9 cellular contexts compared by ENCODE assay signal in the genomic region with DNA sequence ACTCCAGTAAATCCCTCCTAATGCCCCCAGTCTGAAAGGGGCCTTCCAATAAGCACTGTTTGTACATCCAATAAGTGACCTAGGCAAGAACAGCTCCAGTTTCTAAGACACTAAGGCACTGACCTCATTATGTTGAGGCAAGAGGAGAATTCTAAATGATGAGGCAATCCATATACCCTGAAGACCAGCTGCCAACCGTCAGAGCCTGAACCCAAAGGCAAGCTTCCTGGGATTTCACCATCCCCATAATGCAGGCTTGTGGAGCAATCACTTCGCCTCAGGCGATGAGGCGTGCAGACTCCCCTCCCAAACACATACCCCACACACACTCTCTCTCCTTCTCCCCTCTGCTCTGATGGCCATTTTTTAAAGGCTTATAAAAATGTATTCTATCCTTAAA. TPM values are rescaled to one million over a fixed set of nuclear protein-coding genes. Genes with fewer than 3 reads are reported as not detected.
DNase-seq lines count a peak whose midpoint lies in the region; ATAC-seq, FAIRE-seq and TF ChIP-seq lines count a peak whose summit lies in the region.
"Had no signal": no experiment of that assay in that cellular context is flagged by ENCODE, and none has a peak within 500 bp of the region (broad histone marks: within the 10 kb centered on the region; RNA-seq: fewer than 3 reads in every experiment).

No MANE protein-coding gene starts in this region.

- DNase-seq in GM23248 (peak; percentile 90), RWPE1 (ENCODE audit: low spot score) (peak; percentile 48), fibroblast of the aortic adventitia (ENCODE audit: low read depth) (peak; percentile 88), ovary (peak in 4 of 5 donors; percentile 29 to 70 (median 37)), GM12892 (ENCODE audit: insufficient read length) (no peak)
- DNase-seq in naive thymus-derived CD4-positive, alpha-beta T cell, result no peak
- no peak for DNase-seq in activated CD8-positive, alpha-beta memory T cell treated with anti-CD3 and anti-CD28 coated beads for 24 hours
- DNase-seq: activated T-cell treated with anti-CD3 and anti-CD28 coated beads, Interleukin-2, amount 50 U/mL, for 4 hours had no signal

- H4K20me1 ChIP-seq in GM23248 (ENCODE audit: insufficient read depth), result no peaks in the 10 kb centered on the region

- peaks cover 48% of the 10 kb centered on the region for H3K4me1 ChIP-seq in GM23248 (ENCODE audit: insufficient read depth)
- H3K4me1 ChIP-seq in ovary (ENCODE audit: insufficient read depth), result peaks cover 5% of the 10 kb centered on the region
- no peaks in the 10 kb centered on the region for H3K4me1 ChIP-seq in naive thymus-derived CD4-positive, alpha-beta T cell (ENCODE audit: control insufficient read depth in 2 of 2, insufficient read depth in 2 of 2, low read length in 2 of 2)

- H3K9me3 ChIP-seq in GM23248 (ENCODE audit: low read depth), result no peaks in the 10 kb centered on the region
- H3K9me3 ChIP-seq in ovary, result no peaks in the 10 kb centered on the region
- H3K9me3 ChIP-seq in naive thymus-derived CD4-positive, alpha-beta T cell (ENCODE audit: control insufficient read depth in 2 of 3, low read length in 3 of 3), result no peaks in the 10 kb centered on the region

- FAIRE-seq in GM12892 (lab: Jason Lieb, UNC), result no peak

- no peaks in the 10 kb centered on the region for H3K9me3 Mint-ChIP-seq in naive thymus-derived CD4-positive, alpha-beta T cell
- H3K9me3 Mint-ChIP-seq in stimulated activated memory B cell treated with anti-CD40 and anti-IgM and Interleukin-4, amounts not matched to agents 10 μg/mL and 1 μg/mL and 100 μg/mL, for 72 hours, result peaks cover 2% of the 10 kb centered on the region
- H3K9me3 Mint-ChIP-seq: activated T-cell treated with anti-CD3 and anti-CD28 coated beads, Interleukin-2, amount 50 U/mL, for 4 hours had no signal

- POLR2A ChIA-PET in RWPE1 (lab: Yijun Ruan, JAX; ENCODE audit: low non-redundant PET), result no interaction called here
- POLR2A ChIA-PET in naive thymus-derived CD4-positive, alpha-beta T cell (lab: Charles Lee), result no interaction called here

- in situ Hi-C loops in GM23248 (cut with MboI), result no loop called here

- peaks cover 0 to 2% (median 0%) of the 10 kb centered on the region in 7 donors for H3K4me1 Mint-ChIP-seq in naive thymus-derived CD4-positive, alpha-beta T cell
- no peaks in the 10 kb centered on the region for H3K4me1 Mint-ChIP-seq in stimulated activated memory B cell treated with anti-CD40 and anti-IgM and Interleukin-4, amounts not matched to agents 10 μg/mL and 1 μg/mL and 100 μg/mL, for 72 hours

- H3K4me3 ChIP-seq in GM23248 (no peak overlapping the region), fibroblast of the aortic adventitia (ENCODE audit: low read depth, low read length) (no peak overlapping the region), ovary (no peak overlapping the region)
- H3K4me3 ChIP-seq in naive thymus-derived CD4-positive, alpha-beta T cell (ENCODE audit: low read length), result no peak overlapping the region

- peak overlapping the region; percentile 30 for H3K4me2 ChIP-seq in GM23248 (ENCODE audit: unreplicated experiment)

- H3F3A ChIP-seq in GM23248 (ENCODE audit: insufficient read depth), result peaks cover 44% of the 10 kb centered on the region

- TF ChIP-seq POLR2A in ovary (IDR thresholded peaks at IDR 0.05), result no peak
- no peak for TF ChIP-seq POLR2A in GM12892 (IDR thresholded peaks at IDR 0.05; ENCODE audit: low read depth, low read length)

- H3K27me3 ChIP-seq in GM23248 (replicated peaks; ENCODE audit: insufficient read depth), result no peaks in the 10 kb centered on the region
- no peaks in the 10 kb centered on the region for H3K27me3 ChIP-seq in ovary
- H3K27me3 ChIP-seq in naive thymus-derived CD4-positive, alpha-beta T cell (ENCODE audit: control insufficient read depth in 2 of 2, insufficient read depth in 2 of 2, low read length in 2 of 2), result no peaks in the 10 kb centered on the region

- no peaks in the 10 kb centered on the region for H3K9me2 ChIP-seq in GM23248 (ENCODE audit: insufficient read depth)

- TF ChIP-seq EP300 in ovary (IDR thresholded peaks at IDR 0.05), result no peak

- no peak overlapping the region for H3K4me3 Mint-ChIP-seq in naive thymus-derived CD4-positive, alpha-beta T cell
- no peak overlapping the region for H3K4me3 Mint-ChIP-seq in stimulated activated memory B cell treated with anti-CD40 and anti-IgM and Interleukin-4, amounts not matched to agents 10 μg/mL and 1 μg/mL and 100 μg/mL, for 72 hours
- H3K4me3 Mint-ChIP-seq: activated T-cell treated with anti-CD3 and anti-CD28 coated beads, Interleukin-2, amount 50 U/mL, for 4 hours had no signal

- peaks cover 0 to 14% (median 3%) of the 10 kb centered on the region in 5 donors for H3K27me3 Mint-ChIP-seq in naive thymus-derived CD4-positive, alpha-beta T cell
- H3K27me3 Mint-ChIP-seq in stimulated activated memory B cell treated with anti-CD40 and anti-IgM and Interleukin-4, amounts not matched to agents 10 μg/mL and 1 μg/mL and 100 μg/mL, for 72 hours, result no peaks in the 10 kb centered on the region

- no peaks in the 10 kb centered on the region for H3K36me3 Mint-ChIP-seq in naive thymus-derived CD4-positive, alpha-beta T cell
- H3K36me3 Mint-ChIP-seq in stimulated activated memory B cell treated with anti-CD40 and anti-IgM and Interleukin-4, amounts not matched to agents 10 μg/mL and 1 μg/mL and 100 μg/mL, for 72 hours, result no peaks in the 10 kb centered on the region

- CTCF ChIA-PET in RWPE1 (lab: Yijun Ruan, JAX), result interaction anchor here (0.6 kb wide), 1 partner anchor 155 kb away, joined by 3 read pairs; no protein-coding TSS in a partner anchor
- CTCF ChIA-PET in naive thymus-derived CD4-positive, alpha-beta T cell (lab: Charles Lee), result no interaction called here

- H3K27ac ChIP-seq in GM23248, result peak overlapping the region; percentile 59
- peak overlapping the region; percentile 35; the same call in 1 of the 2 replicates for H3K27ac ChIP-seq in RWPE1
- no peak overlapping the region for H3K27ac ChIP-seq in ovary
- H3K27ac ChIP-seq in naive thymus-derived CD4-positive, alpha-beta T cell (ENCODE audit: low read depth, low read length), result no peak overlapping the region

- peak overlapping the region; percentile 5; the same call in 1 of the 2 replicates for H3K9ac ChIP-seq in GM23248

- TF ChIP-seq CTCF in RWPE1 (conservative IDR thresholded peaks at IDR 0.05; ENCODE audit: low read depth) (no peak), fibroblast of the aortic adventitia (IDR thresholded peaks at IDR 0.05; ENCODE audit: insufficient read depth, low read length) (no peak), ovary (IDR thresholded peaks at IDR 0.05) (no peak)

- H3K36me3 ChIP-seq in GM23248 (ENCODE audit: low read depth), result no peaks in the 10 kb centered on the region
- no peaks in the 10 kb centered on the region for H3K36me3 ChIP-seq in ovary
- no peaks in the 10 kb centered on the region for H3K36me3 ChIP-seq in naive thymus-derived CD4-positive, alpha-beta T cell (ENCODE audit: control insufficient read depth in 2 of 3, insufficient read depth in 3 of 3, low read length in 3 of 3)

- no peak overlapping the region for H2AFZ ChIP-seq in GM23248

- intact Hi-C loops in ovary (cut with DNase I), result no loop called here
- intact Hi-C loops in naive thymus-derived CD4-positive, alpha-beta T cell (cut with micrococcal nuclease), result no loop called here

- no peak for ATAC-seq in naive thymus-derived CD4-positive, alpha-beta T cell
- no peak for ATAC-seq in stimulated activated memory B cell treated with anti-CD40 and anti-IgM and Interleukin-4, amounts not matched to agents 10 μg/mL and 1 μg/mL and 100 μg/mL, for 72 hours
- ATAC-seq: activated T-cell treated with anti-CD3 and anti-CD28 coated beads, Interleukin-2, amount 50 U/mL, for 4 hours had no signal

- H3K79me2 ChIP-seq in GM23248 (ENCODE audit: insufficient read depth), result peaks cover 88% of the 10 kb centered on the region

- 32 to 45% methylated on average over 4 of the region's 4 CpGs for WGBS in GM23248 (ENCODE audit: low coverage in 1 of 2, low lambda C conversion rate in 2 of 2, missing lambda C conversion rate in 2 of 2), 2 experiments
- WGBS in ovary, 3 donors, result 73 to 87% (median 76%) methylated on average over 4 of the region's 4 CpGs

- no peak overlapping the region for H3K27ac Mint-ChIP-seq in naive thymus-derived CD4-positive, alpha-beta T cell
- no peak overlapping the region for H3K27ac Mint-ChIP-seq in stimulated activated memory B cell treated with anti-CD40 and anti-IgM and Interleukin-4, amounts not matched to agents 10 μg/mL and 1 μg/mL and 100 μg/mL, for 72 hours

RNA-seq across cellular contexts. Expression of a gene that starts 49.5 kb away (rescaled TPM):
- 58.6 and 59.2 TPM in 2 replicates for total RNA-seq in GM23248 (2014; rRNA removed; shearing (Covaris generic))
- polyA plus RNA-seq in GM23248 (2016; fragmentation: Nextera tagmentation; extraction: Ambion mirVana), result 14.4 and 14.9 TPM in 2 replicates
- 16.3 and 25.1 TPM in 2 replicates for total RNA-seq in fibroblast of the aortic adventitia (ENCODE audit: low replicate concordance)
- 10 to 100 TPM; 25.0 to 51.1 (median 33.4) TPM for total RNA-seq in ovary
- 10 to 100 TPM; 15.3 to 26.8 TPM for polyA plus RNA-seq in ovary
- 1 to 10 TPM in 2 of 5 experiments, under 1 TPM in 3; 0.05 to 1.5 (median 0.95) TPM for total RNA-seq in naive thymus-derived CD4-positive, alpha-beta T cell
- under 1 TPM; 0.05 to 0.07 TPM for polyA plus RNA-seq in naive thymus-derived CD4-positive, alpha-beta T cell
- polyA plus RNA-seq in GM12892 (2012; ENCODE audit: missing spikeins), result 0.59 TPM

Comparison
In these comparisons a context has a peak if more than half of its experiments do, and no peak if none do; other contexts are left out.
1. DNase-seq: peak in GM23248 (single experiment), RWPE1 (single experiment), fibroblast of the aortic adventitia (single experiment) and ovary (4 of 5); none in naive thymus-derived CD4-positive, alpha-beta T cell (0 of 9), activated CD8-positive, alpha-beta memory T cell treated with anti-CD3 and anti-CD28 coated beads for 24 hours (single experiment) and GM12892 (single experiment).
2. H3K27ac ChIP-seq: peak in GM23248 (single experiment) and RWPE1 (single experiment); none in ovary (0 of 2) and naive thymus-derived CD4-positive, alpha-beta T cell (single experiment).